In the genomic region with DNA sequence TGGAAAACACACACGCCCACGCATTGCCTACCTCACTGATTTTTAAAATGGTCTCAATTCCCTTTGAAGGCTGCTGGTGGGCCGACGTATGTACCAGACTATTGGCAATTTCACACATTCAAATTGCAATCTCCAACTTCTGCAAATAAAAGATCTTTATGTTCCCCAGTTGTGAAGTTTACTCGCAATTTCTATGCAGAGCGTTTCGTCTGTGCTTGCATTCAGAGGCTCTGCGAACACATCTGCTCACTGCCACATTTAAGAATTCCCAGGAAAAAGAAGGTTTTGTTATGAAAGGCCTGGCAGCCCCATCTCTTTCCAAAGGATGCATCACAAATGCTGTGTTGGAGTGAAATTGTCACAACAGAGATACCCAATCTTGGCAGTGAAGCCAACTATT, we compare ENCODE assay signal across 17 cellular contexts.
DNase-seq lines count a peak whose midpoint lies in the region; ATAC-seq and TF ChIP-seq lines count a peak whose summit lies in the region.
"Had no signal": no experiment of that assay in that cellular context is flagged by ENCODE, and none has a peak within 500 bp of the region (broad histone marks: within the 10 kb centered on the region; RNA-seq: fewer than 3 reads in every experiment).

No MANE protein-coding gene starts in this region.

- no peaks in the 10 kb centered on the region for H3K79me2 ChIP-seq in GM23338 (replicated peaks; ENCODE audit: insufficient read depth)

- no peak overlapping the region for H3K27ac Mint-ChIP-seq in GM23338
- H3K27ac Mint-ChIP-seq: CD14-positive monocyte had no signal

- no peak overlapping the region for H3K4me3 ChIP-seq in GM23338
- H3K4me3 ChIP-seq: A549, BLaER1, HAP-1 had no signal

- TF ChIP-seq CTCF in GM23338 (conservative IDR thresholded peaks at IDR 0.05; ENCODE audit: low read depth in 2 of 2): no peak

- ATAC-seq in GM23338: no peak
- ATAC-seq in GM18517 (IDR thresholded peaks at IDR 0.05; ENCODE audit: unreplicated experiment): no peak
- ATAC-seq: A549 had no signal

- DNase-seq in GM23338 (ENCODE audit: low spot score) (no peak), inferior parietal cortex (ENCODE audit: extremely low spot score) (peak; percentile 27), NCI-H526 treated with DMSO at 0.1 percent for 48 hours (lab: John Stamatoyannopoulos, UW) (no peak), AG08395 (ENCODE audit: low spot score) (no peak)
- DNase-seq: CD4-positive, alpha-beta memory T cell; DMS153; DMS79; GDM1 had no signal

- no peaks in the 10 kb centered on the region for H3K36me3 ChIP-seq in GM23338 (ENCODE audit: insufficient read depth)
- H3K36me3 ChIP-seq: BLaER1, HAP-1 had no signal

- no peak overlapping the region for H3K4me2 ChIP-seq in GM23338
- H3K4me2 ChIP-seq: A549, BLaER1 had no signal

- peaks cover 4% of the 10 kb centered on the region for H3K27me3 Mint-ChIP-seq in GM23338 (ENCODE audit: insufficient read depth, low read depth, poor library complexity)

- no peak overlapping the region for H3K27ac ChIP-seq in GM23338 (ENCODE audit: low read depth)
- peak overlapping the region; percentile 6 for H3K27ac ChIP-seq in cingulate gyrus (ENCODE audit: low read depth, low read length)
- H3K27ac ChIP-seq in temporal lobe (ENCODE audit: low read depth, low read length): peak overlapping the region; percentile 1
- H3K27ac ChIP-seq: 22Rv1, A549, BLaER1, HL-60 had no signal

- no peaks in the 10 kb centered on the region; the same call in 2 of the 3 replicates for H3K9me3 Mint-ChIP-seq in GM23338

- no peaks in the 10 kb centered on the region for H3K4me1 ChIP-seq in GM23338 (ENCODE audit: insufficient read depth)
- H3K4me1 ChIP-seq: A549, BLaER1 had no signal

- H4K20me1 ChIP-seq in GM23338 (replicated peaks; ENCODE audit: insufficient read depth): no peaks in the 10 kb centered on the region
- H4K20me1 ChIP-seq: BLaER1 had no signal

- no peaks in the 10 kb centered on the region for H3F3A ChIP-seq in GM23338 (replicated peaks; ENCODE audit: low read depth)

- H3K9me2 ChIP-seq in GM23338 (ENCODE audit: insufficient read depth): peaks cover 30% of the 10 kb centered on the region

- 0 out of 2 replicates have a peak overlapping the region, but pooled peaks have one; percentile 59 for H2AFZ ChIP-seq in GM23338

- no peaks in the 10 kb centered on the region for H3K27me3 ChIP-seq in GM23338 (ENCODE audit: insufficient read depth)
- H3K27me3 ChIP-seq: BLaER1 had no signal

- H3K4me3 Mint-ChIP-seq in GM23338: no peak overlapping the region
- H3K4me3 Mint-ChIP-seq: CD14-positive monocyte; CD4-positive, alpha-beta memory T cell had no signal

- H3K36me3 Mint-ChIP-seq in GM23338 (ENCODE audit: low read depth): no peaks in the 10 kb centered on the region
- H3K36me3 Mint-ChIP-seq: CD14-positive monocyte; CD4-positive, alpha-beta memory T cell had no signal

- H3K4me1 Mint-ChIP-seq in GM23338: no peaks in the 10 kb centered on the region
- H3K4me1 Mint-ChIP-seq: CD14-positive monocyte; CD4-positive, alpha-beta memory T cell had no signal

TF ChIP-seq in GM23338, 12 proteins besides CTCF, POLR2A, EP300 and RAD21 (continues in another document):
- TF ChIP-seq ZNF462 (CRISPR knock-in tag; IDR thresholded peaks at IDR 0.05) (no peak), NANOG (IDR thresholded peaks at IDR 0.05; ENCODE audit: borderline replicate concordance) (no peak), ZNF114 (CRISPR knock-in tag; IDR thresholded peaks at IDR 0.05) (no peak), CREB1 (CRISPR knock-in tag; IDR thresholded peaks at IDR 0.05; ENCODE audit: low read depth) (no peak), STAT1 (IDR thresholded peaks at IDR 0.05; ENCODE audit: unreplicated experiment) (no peak)
- TF ChIP-seq, protein P1, sequence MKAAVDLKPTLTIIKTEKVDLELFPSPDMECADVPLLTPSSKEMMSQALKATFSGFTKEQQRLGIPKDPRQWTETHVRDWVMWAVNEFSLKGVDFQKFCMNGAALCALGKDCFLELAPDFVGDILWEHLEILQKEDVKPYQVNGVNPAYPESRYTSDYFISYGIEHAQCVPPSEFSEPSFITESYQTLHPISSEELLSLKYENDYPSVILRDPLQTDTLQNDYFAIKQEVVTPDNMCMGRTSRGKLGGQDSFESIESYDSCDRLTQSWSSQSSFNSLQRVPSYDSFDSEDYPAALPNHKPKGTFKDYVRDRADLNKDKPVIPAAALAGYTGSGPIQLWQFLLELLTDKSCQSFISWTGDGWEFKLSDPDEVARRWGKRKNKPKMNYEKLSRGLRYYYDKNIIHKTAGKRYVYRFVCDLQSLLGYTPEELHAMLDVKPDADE (IDR thresholded peaks at IDR 0.05): no peak
- TF ChIP-seq, protein P2, sequence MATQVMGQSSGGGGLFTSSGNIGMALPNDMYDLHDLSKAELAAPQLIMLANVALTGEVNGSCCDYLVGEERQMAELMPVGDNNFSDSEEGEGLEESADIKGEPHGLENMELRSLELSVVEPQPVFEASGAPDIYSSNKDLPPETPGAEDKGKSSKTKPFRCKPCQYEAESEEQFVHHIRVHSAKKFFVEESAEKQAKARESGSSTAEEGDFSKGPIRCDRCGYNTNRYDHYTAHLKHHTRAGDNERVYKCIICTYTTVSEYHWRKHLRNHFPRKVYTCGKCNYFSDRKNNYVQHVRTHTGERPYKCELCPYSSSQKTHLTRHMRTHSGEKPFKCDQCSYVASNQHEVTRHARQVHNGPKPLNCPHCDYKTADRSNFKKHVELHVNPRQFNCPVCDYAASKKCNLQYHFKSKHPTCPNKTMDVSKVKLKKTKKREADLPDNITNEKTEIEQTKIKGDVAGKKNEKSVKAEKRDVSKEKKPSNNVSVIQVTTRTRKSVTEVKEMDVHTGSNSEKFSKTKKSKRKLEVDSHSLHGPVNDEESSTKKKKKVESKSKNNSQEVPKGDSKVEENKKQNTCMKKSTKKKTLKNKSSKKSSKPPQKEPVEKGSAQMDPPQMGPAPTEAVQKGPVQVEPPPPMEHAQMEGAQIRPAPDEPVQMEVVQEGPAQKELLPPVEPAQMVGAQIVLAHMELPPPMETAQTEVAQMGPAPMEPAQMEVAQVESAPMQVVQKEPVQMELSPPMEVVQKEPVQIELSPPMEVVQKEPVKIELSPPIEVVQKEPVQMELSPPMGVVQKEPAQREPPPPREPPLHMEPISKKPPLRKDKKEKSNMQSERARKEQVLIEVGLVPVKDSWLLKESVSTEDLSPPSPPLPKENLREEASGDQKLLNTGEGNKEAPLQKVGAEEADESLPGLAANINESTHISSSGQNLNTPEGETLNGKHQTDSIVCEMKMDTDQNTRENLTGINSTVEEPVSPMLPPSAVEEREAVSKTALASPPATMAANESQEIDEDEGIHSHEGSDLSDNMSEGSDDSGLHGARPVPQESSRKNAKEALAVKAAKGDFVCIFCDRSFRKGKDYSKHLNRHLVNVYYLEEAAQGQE (IDR thresholded peaks at IDR 0.05; ENCODE audit: unreplicated experiment): no peak
